In the genomic region with DNA sequence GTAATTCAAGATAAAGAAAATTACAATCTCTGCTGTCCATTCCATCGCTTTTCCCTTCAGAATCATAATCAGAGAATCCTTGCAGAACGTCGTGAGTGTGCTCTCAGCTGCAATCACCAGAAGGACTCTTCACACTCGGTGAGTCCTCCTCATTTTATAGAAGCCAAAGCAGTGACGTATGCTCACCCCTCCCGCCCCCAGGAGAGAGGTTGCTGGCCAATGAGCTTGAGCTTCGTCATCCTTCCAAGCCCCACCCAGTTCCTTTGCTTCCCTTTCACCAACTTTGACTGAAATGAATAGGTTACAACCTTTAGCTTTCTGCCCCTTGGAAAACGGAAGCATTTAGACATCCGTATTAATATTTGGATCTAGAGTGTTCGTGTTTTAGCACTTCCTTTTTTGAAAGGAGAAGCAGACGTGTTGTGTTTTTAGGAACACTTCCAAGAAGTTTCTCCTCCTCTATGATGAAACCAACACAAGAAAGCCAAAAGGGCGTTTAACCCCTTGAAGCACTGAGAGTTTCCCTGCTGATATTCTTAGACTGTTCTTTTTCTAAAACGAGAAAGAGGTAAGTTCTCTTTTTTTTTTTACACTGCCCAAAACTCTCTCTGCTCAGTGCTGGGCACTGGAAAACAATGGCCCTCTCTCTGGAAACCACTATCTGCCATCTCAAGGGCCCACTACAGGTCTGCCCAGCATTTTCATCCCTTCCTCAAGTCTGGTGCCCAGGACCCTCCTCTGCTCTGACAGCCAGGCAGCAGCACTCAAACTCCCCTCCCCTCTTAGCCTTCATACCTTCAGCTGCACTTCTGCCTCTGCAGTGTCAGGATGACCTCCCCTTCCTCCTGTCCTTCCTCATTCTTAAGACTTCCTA, we compare ENCODE assay signal across 1 cellular context.
A peak's percentile ranks its signal among the peaks of the same experiment; 100 is the strongest.
TF ChIP-seq lines count a peak whose summit lies in the region.

No MANE protein-coding gene starts in this region.

TF ChIP-seq in K562, 482 proteins besides CTCF, POLR2A, EP300 and RAD21 (continued from another document):
- TF ChIP-seq, protein P1, sequence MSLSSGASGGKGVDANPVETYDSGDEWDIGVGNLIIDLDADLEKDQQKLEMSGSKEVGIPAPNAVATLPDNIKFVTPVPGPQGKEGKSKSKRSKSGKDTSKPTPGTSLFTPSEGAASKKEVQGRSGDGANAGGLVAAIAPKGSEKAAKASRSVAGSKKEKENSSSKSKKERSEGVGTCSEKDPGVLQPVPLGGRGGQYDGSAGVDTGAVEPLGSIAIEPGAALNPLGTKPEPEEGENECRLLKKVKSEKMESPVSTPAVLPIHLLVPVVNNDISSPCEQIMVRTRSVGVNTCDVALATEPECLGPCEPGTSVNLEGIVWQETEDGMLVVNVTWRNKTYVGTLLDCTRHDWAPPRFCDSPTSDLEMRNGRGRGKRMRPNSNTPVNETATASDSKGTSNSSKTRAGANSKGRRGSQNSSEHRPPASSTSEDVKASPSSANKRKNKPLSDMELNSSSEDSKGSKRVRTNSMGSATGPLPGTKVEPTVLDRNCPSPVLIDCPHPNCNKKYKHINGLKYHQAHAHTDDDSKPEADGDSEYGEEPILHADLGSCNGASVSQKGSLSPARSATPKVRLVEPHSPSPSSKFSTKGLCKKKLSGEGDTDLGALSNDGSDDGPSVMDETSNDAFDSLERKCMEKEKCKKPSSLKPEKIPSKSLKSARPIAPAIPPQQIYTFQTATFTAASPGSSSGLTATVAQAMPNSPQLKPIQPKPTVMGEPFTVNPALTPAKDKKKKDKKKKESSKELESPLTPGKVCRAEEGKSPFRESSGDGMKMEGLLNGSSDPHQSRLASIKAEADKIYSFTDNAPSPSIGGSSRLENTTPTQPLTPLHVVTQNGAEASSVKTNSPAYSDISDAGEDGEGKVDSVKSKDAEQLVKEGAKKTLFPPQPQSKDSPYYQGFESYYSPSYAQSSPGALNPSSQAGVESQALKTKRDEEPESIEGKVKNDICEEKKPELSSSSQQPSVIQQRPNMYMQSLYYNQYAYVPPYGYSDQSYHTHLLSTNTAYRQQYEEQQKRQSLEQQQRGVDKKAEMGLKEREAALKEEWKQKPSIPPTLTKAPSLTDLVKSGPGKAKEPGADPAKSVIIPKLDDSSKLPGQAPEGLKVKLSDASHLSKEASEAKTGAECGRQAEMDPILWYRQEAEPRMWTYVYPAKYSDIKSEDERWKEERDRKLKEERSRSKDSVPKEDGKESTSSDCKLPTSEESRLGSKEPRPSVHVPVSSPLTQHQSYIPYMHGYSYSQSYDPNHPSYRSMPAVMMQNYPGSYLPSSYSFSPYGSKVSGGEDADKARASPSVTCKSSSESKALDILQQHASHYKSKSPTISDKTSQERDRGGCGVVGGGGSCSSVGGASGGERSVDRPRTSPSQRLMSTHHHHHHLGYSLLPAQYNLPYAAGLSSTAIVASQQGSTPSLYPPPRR (CRISPR knock-in tag; IDR thresholded peaks at IDR 0.05; ENCODE audit: borderline replicate concordance) = no peak
- TF ChIP-seq MTA3 (IDR thresholded peaks at IDR 0.05; ENCODE audit: borderline replicate concordance) (peak; percentile 72; the same call in 1 of the 2 replicates), MAZ (CRISPR knock-in tag; conservative IDR thresholded peaks at IDR 0.05 in 1 of 2, IDR thresholded peaks at IDR 0.05 in 1 of 2) (peak in 1 of 2 experiments; percentile 33; a peak in 1 of 4 replicates), MYNN (IDR thresholded peaks at IDR 0.05) (no peak), MYNN (CRISPR knock-in tag; IDR thresholded peaks at IDR 0.05) (no peak)
- TF ChIP-seq, protein P2, sequence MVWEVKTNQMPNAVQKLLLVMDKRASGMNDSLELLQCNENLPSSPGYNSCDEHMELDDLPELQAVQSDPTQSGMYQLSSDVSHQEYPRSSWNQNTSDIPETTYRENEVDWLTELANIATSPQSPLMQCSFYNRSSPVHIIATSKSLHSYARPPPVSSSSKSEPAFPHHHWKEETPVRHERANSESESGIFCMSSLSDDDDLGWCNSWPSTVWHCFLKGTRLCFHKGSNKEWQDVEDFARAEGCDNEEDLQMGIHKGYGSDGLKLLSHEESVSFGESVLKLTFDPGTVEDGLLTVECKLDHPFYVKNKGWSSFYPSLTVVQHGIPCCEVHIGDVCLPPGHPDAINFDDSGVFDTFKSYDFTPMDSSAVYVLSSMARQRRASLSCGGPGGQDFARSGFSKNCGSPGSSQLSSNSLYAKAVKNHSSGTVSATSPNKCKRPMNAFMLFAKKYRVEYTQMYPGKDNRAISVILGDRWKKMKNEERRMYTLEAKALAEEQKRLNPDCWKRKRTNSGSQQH (CRISPR knock-in tag; IDR thresholded peaks at IDR 0.05) = no peak
